19 cellular contexts compared by ENCODE assay signal in genomic region chr2:233794128-233794658, GRCh38. TPM values are rescaled to one million over a fixed set of nuclear protein-coding genes. Genes with fewer than 3 reads are reported as not detected.
DNase-seq lines count a peak whose midpoint lies in the region; FAIRE-seq and TF ChIP-seq lines count a peak whose summit lies in the region.
"Had no signal": no experiment of that assay in that cellular context is flagged by ENCODE, and none has a peak within 500 bp of the region (broad histone marks: within the 10 kb centered on the region; RNA-seq: fewer than 3 reads in every experiment).

No MANE protein-coding gene starts in this region.

- H3K79me2 ChIP-seq in H9 (ENCODE audit: insufficient read depth, low read length) = no peaks in the 10 kb centered on the region

- no peak overlapping the region for H3K4me3 Mint-ChIP-seq in H9
- no peak overlapping the region for H3K4me3 Mint-ChIP-seq in osteocyte (ENCODE audit: unreplicated experiment)
- H3K4me3 Mint-ChIP-seq: CD14-positive monocyte had no signal

- no peak overlapping the region for H3K4me2 ChIP-seq in H9 (ENCODE audit: insufficient read depth, insufficient read length, low read length)

- H3K4me1 Mint-ChIP-seq in H9 (peaks cover 2% of the 10 kb centered on the region in 2 experiments; a peak in 3 of 4 replicates), osteocyte (ENCODE audit: unreplicated experiment) (no peaks in the 10 kb centered on the region)
- H3K4me1 Mint-ChIP-seq: CD14-positive monocyte had no signal

- intact Hi-C loops in kidney (cut with DNase I) = no loop called here

- no peak overlapping the region for H2AFZ ChIP-seq in H9 (ENCODE audit: low read length)

- peak; percentile 21 for DNase-seq in GM13976 (ENCODE audit: low spot score)
- peak; percentile 15 for DNase-seq in H9
- peak; percentile 36 for DNase-seq in kidney
- peak; percentile 65 for DNase-seq in osteocyte (ENCODE audit: extremely low spot score, unreplicated experiment)
- DNase-seq in NCI-H128 (lab: John Stamatoyannopoulos, UW; ENCODE audit: unreplicated experiment) = no peak
- DNase-seq in D721Med (ENCODE audit: insufficient read length, low spot score) = no peak
- no peak for DNase-seq in dedifferentiated amniotic fluid mesenchymal stem cell (ENCODE audit: extremely low spot score)
- DNase-seq: ACHN, AML-193, DMS153, EL, NCI-H1105 treated with DMSO at 0.1 percent for 48 hours, NCI-H187, NCI-H69, RPMI8226, SIG-M5 had no signal

- no peak overlapping the region for H3K18ac ChIP-seq in H9 (ENCODE audit: insufficient read length, low read depth, low read length)

- no peaks in the 10 kb centered on the region for H3K4me1 ChIP-seq in H9 (ENCODE audit: insufficient read depth, low read length)
- H3K4me1 ChIP-seq in kidney (ENCODE audit: control insufficient read depth in 1 of 2, insufficient read depth in 1 of 2, low read depth in 1 of 2, low read length in 2 of 2) = no peaks in the 10 kb centered on the region

- no peak overlapping the region for H3K23ac ChIP-seq in H9 (ENCODE audit: insufficient read length, low read depth, low read length)

- H3K27me3 Mint-ChIP-seq in H9 (ENCODE audit: low read depth) = peaks cover 14% of the 10 kb centered on the region
- H3K27me3 Mint-ChIP-seq in osteocyte (ENCODE audit: unreplicated experiment) = peaks cover 7% of the 10 kb centered on the region

- H2BK12ac ChIP-seq in H9 (ENCODE audit: insufficient read length, low read depth, low read length) = no peak overlapping the region

- H2BK5ac ChIP-seq in H9 (ENCODE audit: insufficient read length, low read length) = no peak overlapping the region

- H2BK15ac ChIP-seq in H9 (ENCODE audit: low read depth, low read length) = no peak overlapping the region

- H4K91ac ChIP-seq in H9 (ENCODE audit: insufficient read length, low read depth, low read length) = no peak overlapping the region

- H4K8ac ChIP-seq in H9 (replicated peaks; ENCODE audit: insufficient read length, low read depth, low read length) = no peak overlapping the region

- H3K9me3 Mint-ChIP-seq in H9 (peaks cover 2 to 3% of the 10 kb centered on the region in 2 experiments; a peak in 4 of 5 replicates), osteocyte (ENCODE audit: unreplicated experiment) (no peaks in the 10 kb centered on the region)

- H2BK20ac ChIP-seq in H9 (ENCODE audit: low read depth, low read length, poor library complexity, severe bottlenecking) = no peak overlapping the region

- no peaks in the 10 kb centered on the region for H3K79me1 ChIP-seq in H9 (ENCODE audit: insufficient read depth, low read depth, low read length, poor library complexity, severe bottlenecking)

- no peaks in the 10 kb centered on the region for H3K27me3 ChIP-seq in H9 (ENCODE audit: insufficient read depth, low read length)

- H3K4ac ChIP-seq in H9 (ENCODE audit: low read depth, low read length) = no peak overlapping the region

- no peak overlapping the region for H2AK5ac ChIP-seq in H9 (ENCODE audit: insufficient read length, low read length)

- FAIRE-seq in kidney (lab: Jason Lieb, UNC) = no peak
- FAIRE-seq in D721Med (lab: Jason Lieb, UNC) = no peak

- H3K36me3 Mint-ChIP-seq in H9 (ENCODE audit: insufficient read depth in 1 of 3, low read depth in 3 of 3) = peaks cover 0 to 2% (median 0%) of the 10 kb centered on the region in 3 experiments; a peak in 2 of 7 replicates
- H3K36me3 Mint-ChIP-seq in osteocyte (ENCODE audit: unreplicated experiment) = no peaks in the 10 kb centered on the region
- H3K36me3 Mint-ChIP-seq: CD14-positive monocyte had no signal

- H3K27ac Mint-ChIP-seq in H9 (0 out of 7 replicates have a peak overlapping the region, but pooled peaks of 1 of the 3 experiments have one; percentile 18), osteocyte (ENCODE audit: unreplicated experiment) (no peak overlapping the region)
- H3K27ac Mint-ChIP-seq: CD14-positive monocyte had no signal

- H3K36me3 ChIP-seq in kidney (ENCODE audit: control insufficient read depth in 1 of 2, insufficient read depth in 2 of 2, low read length in 2 of 2) = no peaks in the 10 kb centered on the region

- H3K27ac ChIP-seq in H9 (ENCODE audit: insufficient read length, low read depth, low read length) (no peak overlapping the region), kidney (ENCODE audit: low read depth in 2 of 2, low read length in 2 of 2) (no peak overlapping the region)

- H3K9ac ChIP-seq in H9 (ENCODE audit: extremely low read depth, insufficient read length, low read length) = no peak overlapping the region
- no peak overlapping the region for H3K9ac ChIP-seq in kidney (ENCODE audit: low read length in 2 of 2)

- no peaks in the 10 kb centered on the region for H3K23me2 ChIP-seq in H9 (ENCODE audit: insufficient read length, low read depth, low read length, poor library complexity, severe bottlenecking)

- no peak overlapping the region for H3K4me3 ChIP-seq in kidney (ENCODE audit: low read length in 2 of 2)

- no peak overlapping the region for H3K56ac ChIP-seq in H9 (ENCODE audit: insufficient read length, low read depth, low read length)

- H3K9me3 ChIP-seq in H9 (ENCODE audit: control insufficient read depth, low read depth, low read length) (no peaks in the 10 kb centered on the region), kidney (ENCODE audit: control insufficient read depth in 1 of 2, low read length in 2 of 2) (no peaks in the 10 kb centered on the region)

- H4K20me1 ChIP-seq in H9 (ENCODE audit: control insufficient read depth, insufficient read depth, insufficient read length) = no peaks in the 10 kb centered on the region

- no peak overlapping the region for H3K14ac ChIP-seq in H9 (ENCODE audit: insufficient read depth, low read length)

- TF ChIP-seq CTCF in GM13976 (IDR thresholded peaks at IDR 0.05; ENCODE audit: borderline replicate concordance, control extremely low read depth, extremely low read depth, insufficient read depth, missing control alignments) = no peak
- TF ChIP-seq CTCF in H9 (conservative IDR thresholded peaks at IDR 0.05) = no peak
- no peak for TF ChIP-seq CTCF in kidney (IDR thresholded peaks at IDR 0.05; ENCODE audit: borderline replicate concordance, extremely low read depth, insufficient read depth)
- TF ChIP-seq CTCF in osteocyte (IDR thresholded peaks at IDR 0.05) = no peak
- no peak for TF ChIP-seq CTCF in D721Med (IDR thresholded peaks at IDR 0.05; ENCODE audit: insufficient read depth, missing control alignments)

- H4K5ac ChIP-seq in H9 (ENCODE audit: insufficient read length, low read depth, low read length) = no peak overlapping the region

- no peak overlapping the region for H2BK120ac ChIP-seq in H9 (ENCODE audit: low read depth, low read length, poor library complexity, severe bottlenecking)

- in situ Hi-C loops in GM13976 (cut with MboI; ENCODE audit: low sequenced_read_pairs, unreplicated experiment) = no loop called here

- WGBS in H9 (ENCODE audit: extremely low coverage, insufficient read length, low lambda C conversion rate) = no CpG with 5 or more reads among the region's 17 CpGs

- no peak overlapping the region for H3T11ph ChIP-seq in H9 (ENCODE audit: low read length)

RNA-seq across cellular contexts. Expression of gene MROH2A, which starts 16.1 kb away (rescaled TPM):
- not detected in 2 replicates for total RNA-seq in H9 (2021)
- total RNA-seq in kidney = not detected
- polyA plus RNA-seq in kidney (ENCODE audit: insufficient read depth, low read depth, low replicate concordance) = 1.8 TPM
- total RNA-seq in osteocyte = not detected in 2 replicates
- total RNA-seq: HT1080, LHCN-M2 had no signal
- polyA plus RNA-seq: CD14-positive monocyte had no signal

RNA-seq across cellular contexts. Expression of gene UGT1A1, which starts 34.1 kb away (rescaled TPM):
- total RNA-seq in H9 (2021) (not detected in 2 replicates), kidney (1.4 TPM), osteocyte (not detected in 2 replicates)
- polyA plus RNA-seq in kidney (ENCODE audit: insufficient read depth, low read depth, low replicate concordance) = 3.6 TPM
- total RNA-seq: HT1080, LHCN-M2 had no signal
- polyA plus RNA-seq: CD14-positive monocyte had no signal

Comparison
In these comparisons a context has a peak if more than half of its experiments do, and no peak if none do; other contexts are left out.
1. DNase-seq: peak in GM13976 (single experiment), H9 (single experiment), kidney (single experiment) and osteocyte (single experiment); none in NCI-H128 (single experiment), D721Med (single experiment) and dedifferentiated amniotic fluid mesenchymal stem cell (single experiment).